9 cellular contexts compared by ENCODE assay signal in genomic region chr19:47723573-47723923, GRCh38. TPM values are rescaled to one million over a fixed set of nuclear protein-coding genes. Genes with fewer than 3 reads are reported as not detected.
DNase-seq lines count a peak whose midpoint lies in the region; ATAC-seq and TF ChIP-seq lines count a peak whose summit lies in the region.
"Had no signal": no experiment of that assay in that cellular context is flagged by ENCODE, and none has a peak within 500 bp of the region (broad histone marks: within the 10 kb centered on the region; RNA-seq: fewer than 3 reads in every experiment).

No MANE protein-coding gene starts in this region.

- H3K9me3 ChIP-seq in SJCRH30 (replicated peaks) (no peaks in the 10 kb centered on the region), HAP-1 (no peaks in the 10 kb centered on the region)

- no peak for ATAC-seq in HG03280 (IDR thresholded peaks at IDR 0.05; ENCODE audit: unreplicated experiment)

- in situ Hi-C loops in HAP-1 (cut with MboI; ENCODE audit: low sequenced_read_pairs), result no loop called here

- H3K36me3 ChIP-seq in SJCRH30, result no peaks in the 10 kb centered on the region; the same call in 1 of the 2 replicates
- no peaks in the 10 kb centered on the region for H3K36me3 ChIP-seq in HAP-1 (replicated peaks)

- H3K27me3 ChIP-seq in SJCRH30 (no peaks in the 10 kb centered on the region), HAP-1 (ENCODE audit: low read depth) (no peaks in the 10 kb centered on the region)

- peak; percentile 55 for DNase-seq in activated CD4-positive, alpha-beta T cell treated with anti-CD3 and anti-CD28 coated beads for 48 hours
- no peak for DNase-seq in activated CD4-positive, alpha-beta T cell treated with anti-CD3 and anti-CD28 coated beads for 1 hour
- peak; percentile 57 to 66 for DNase-seq in SJCRH30
- peak; percentile 92 for DNase-seq in fibroblast of the aortic adventitia (ENCODE audit: low read depth)
- DNase-seq in smooth muscle cell of the brain vasculature (ENCODE audit: low read depth, low spot score), result peak; percentile 52
- DNase-seq in HAP-1 (ENCODE audit: low spot score in 2 of 2), result no peak
- no peak for DNase-seq in pons (ENCODE audit: low spot score)
- DNase-seq: naive B cell had no signal

- H3K4me1 ChIP-seq in SJCRH30 (peaks cover 18% of the 10 kb centered on the region), HAP-1 (peaks cover 5% of the 10 kb centered on the region)

- peak overlapping the region; percentile 50 for H3K27ac ChIP-seq in SJCRH30

- no peak for TF ChIP-seq CTCF in fibroblast of the aortic adventitia (IDR thresholded peaks at IDR 0.05; ENCODE audit: insufficient read depth, low read length)

- H3K4me3 ChIP-seq in SJCRH30 (peak overlapping the region; percentile 48), fibroblast of the aortic adventitia (ENCODE audit: low read depth, low read length) (no peak overlapping the region), HAP-1 (no peak overlapping the region)

RNA-seq across cellular contexts. Expression of gene EHD2, which starts 10.3 kb away (rescaled TPM):
- total RNA-seq in SJCRH30 (2014; rRNA removed; shearing (Covaris generic)), result 9.0 and 9.4 TPM in 2 replicates
- 70.4 and 110 TPM in 2 replicates for total RNA-seq in fibroblast of the aortic adventitia (ENCODE audit: low replicate concordance)

RNA-seq across cellular contexts. Expression of gene NOP53, which starts 21.8 kb away (rescaled TPM):
- 194 TPM in 2 replicates for total RNA-seq in SJCRH30 (2014; rRNA removed; shearing (Covaris generic))
- total RNA-seq in fibroblast of the aortic adventitia (ENCODE audit: low replicate concordance), result 105 and 151 TPM in 2 replicates

RNA-seq across cellular contexts. Expression of gene SELENOW, which starts 55.0 kb away (rescaled TPM):
- total RNA-seq in SJCRH30 (2014; rRNA removed; shearing (Covaris generic)), result 204 and 219 TPM in 2 replicates
- total RNA-seq in fibroblast of the aortic adventitia (ENCODE audit: low replicate concordance), result 62.9 and 154 TPM in 2 replicates

Comparison
In these comparisons a context has a peak if more than half of its experiments do, and no peak if none do; other contexts are left out.
1. DNase-seq: peak in activated CD4-positive, alpha-beta T cell treated with anti-CD3 and anti-CD28 coated beads for 48 hours (single experiment), SJCRH30 (2 of 2), fibroblast of the aortic adventitia (single experiment) and smooth muscle cell of the brain vasculature (single experiment); none in activated CD4-positive, alpha-beta T cell treated with anti-CD3 and anti-CD28 coated beads for 1 hour (single experiment), HAP-1 (0 of 2) and pons (single experiment).